ENCODE assay signal across 11 cellular contexts in genomic region chr10:48406204-48406603, GRCh38.
A peak's percentile ranks its signal among the peaks of the same experiment; 100 is the strongest.
DNase-seq lines count a peak whose midpoint lies in the region; ATAC-seq lines count a peak whose summit lies in the region.
"Had no signal": no experiment of that assay in that cellular context is flagged by ENCODE, and none has a peak within 500 bp of the region (broad histone marks: within the 10 kb centered on the region; RNA-seq: fewer than 3 reads in every experiment).

No MANE protein-coding gene starts in this region.

- DNase-seq in AG08396 (ENCODE audit: low spot score) (peak; percentile 12), astrocyte of the hippocampus (ENCODE audit: low read depth, low spot score) (peak; percentile 33), iPS-NIHi7 (ENCODE audit: extremely low spot score) (peak; percentile 32), RPMI8226 (no peak), anterior cingulate cortex (lab: John Stamatoyannopoulos, UW) (no peak)
- no peak for DNase-seq in activated T-cell treated with anti-CD3 and anti-CD28 coated beads, Interleukin-2, amount 50 U/mL, for 48 hours
- DNase-seq in stimulated activated CD4-positive, alpha-beta T cell treated with anti-CD3 and anti-CD28 coated beads, Interleukin-4, amount 100 ng/mL, for 24 hours = no peak
- DNase-seq: activated effector memory CD4-positive, alpha-beta T cell treated with anti-CD3 and anti-CD28 coated beads, Interleukin-2, amount 50 U/mL, for 16 hours; SHP77 treated with DMSO at 0.1 percent for 48 hours had no signal

- peak; percentile 72 for ATAC-seq in HG02610 (IDR thresholded peaks at IDR 0.05; ENCODE audit: unreplicated experiment)
- ATAC-seq: sciatic nerve had no signal

Comparison
In these comparisons a context has a peak if more than half of its experiments do, and no peak if none do; other contexts are left out.
1. DNase-seq: peak in AG08396 (single experiment), astrocyte of the hippocampus (single experiment) and iPS-NIHi7 (single experiment); none in activated T-cell treated with anti-CD3 and anti-CD28 coated beads, Interleukin-2, amount 50 U/mL, for 48 hours (0 of 2), RPMI8226 (single experiment), anterior cingulate cortex (0 of 58) and stimulated activated CD4-positive, alpha-beta T cell treated with anti-CD3 and anti-CD28 coated beads, Interleukin-4, amount 100 ng/mL, for 24 hours (single experiment).